Comparison of ENCODE assay signal across 26 cellular contexts in the genomic region with DNA sequence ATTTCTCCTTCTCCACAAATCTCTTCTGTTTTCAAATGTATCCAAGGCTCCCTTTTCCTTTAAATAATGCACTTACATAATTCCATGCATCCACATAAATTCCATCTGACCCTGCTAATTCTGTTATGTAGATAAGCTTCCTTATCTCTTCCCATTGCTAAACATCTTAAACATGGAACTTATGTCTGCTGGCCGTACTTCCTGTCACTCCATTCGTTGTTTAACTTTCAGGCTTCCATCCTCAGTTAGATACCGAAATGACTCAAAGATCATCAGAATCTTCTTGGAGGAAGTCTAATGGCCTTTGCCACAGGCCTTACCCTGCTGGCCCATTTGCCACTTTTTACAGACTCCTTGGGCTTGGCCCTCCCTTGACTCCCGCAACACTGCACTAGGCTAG.
DNase-seq lines count a peak whose midpoint lies in the region; ATAC-seq, FAIRE-seq and TF ChIP-seq lines count a peak whose summit lies in the region.
"Had no signal": no experiment of that assay in that cellular context is flagged by ENCODE, and none has a peak within 500 bp of the region (broad histone marks: within the 10 kb centered on the region; RNA-seq: fewer than 3 reads in every experiment).

No MANE protein-coding gene starts in this region.

- H3K79me1 ChIP-seq in mesenchymal stem cell (replicated peaks; ENCODE audit: low read length, poor library complexity, severe bottlenecking) = no peaks in the 10 kb centered on the region

- H3K4me1 Mint-ChIP-seq in HFFc6 (ENCODE audit: low read depth) = peaks cover 87% of the 10 kb centered on the region
- H3K4me1 Mint-ChIP-seq: CD4-positive, CD25-positive, alpha-beta regulatory T cell had no signal

- ATAC-seq in aorta (ENCODE audit: low FRiP score) (peak; percentile 41), HG02884 (IDR thresholded peaks at IDR 0.05; ENCODE audit: unreplicated experiment) (no peak)
- ATAC-seq: HepG2 had no signal

- H3K9me3 ChIP-seq in mesenchymal stem cell (ENCODE audit: control insufficient read depth, low read length) (no peaks in the 10 kb centered on the region), aorta (ENCODE audit: control insufficient read depth, low read length) (no peaks in the 10 kb centered on the region)

- H3K9ac ChIP-seq in mesenchymal stem cell (ENCODE audit: low read length) = no peak overlapping the region

- H2BK120ac ChIP-seq in mesenchymal stem cell (ENCODE audit: low read depth, low read length) = no peak overlapping the region

- H2BK5ac ChIP-seq in mesenchymal stem cell (ENCODE audit: low read depth, low read length, poor library complexity, severe bottlenecking) = no peak overlapping the region

- no peak overlapping the region for H3K14ac ChIP-seq in mesenchymal stem cell (ENCODE audit: low read length in 2 of 2)

- 39% methylated on average over 4 of the region's 4 CpGs for WGBS in mesenchymal stem cell
- 79 to 90% methylated on average over 4 of the region's 4 CpGs for WGBS in aorta, 2 donors

- no peak for TF ChIP-seq CTCF in HFFc6 (IDR thresholded peaks at IDR 0.05)

- no peak overlapping the region for H2AFZ ChIP-seq in mesenchymal stem cell (ENCODE audit: low read depth, low read length)
- H2AFZ ChIP-seq: PC-9 had no signal

- H3K36me3 ChIP-seq in mesenchymal stem cell (ENCODE audit: control insufficient read depth in 1 of 2, insufficient read depth in 2 of 2, low read depth in 1 of 2, low read length in 2 of 2) = no peaks in the 10 kb centered on the region
- no peaks in the 10 kb centered on the region for H3K36me3 ChIP-seq in aorta (ENCODE audit: control insufficient read depth in 1 of 2, insufficient read depth in 2 of 2, low read length in 1 of 2)

- TF ChIP-seq POLR2A in GM12891 (IDR thresholded peaks at IDR 0.05; ENCODE audit: low read depth, low read length) = no peak

- no peak overlapping the region for H3K4ac ChIP-seq in mesenchymal stem cell (ENCODE audit: low read depth in 1 of 2, low read length in 2 of 2)

- no peak overlapping the region for H2BK15ac ChIP-seq in mesenchymal stem cell (ENCODE audit: low read depth, poor library complexity, severe bottlenecking)

- peaks cover 24% of the 10 kb centered on the region for H3K36me3 Mint-ChIP-seq in HFFc6 (ENCODE audit: low read depth)
- H3K36me3 Mint-ChIP-seq: CD4-positive, CD25-positive, alpha-beta regulatory T cell had no signal

- H3K9me3 Mint-ChIP-seq in HFFc6 = no peaks in the 10 kb centered on the region

- no peak overlapping the region for H2BK12ac ChIP-seq in mesenchymal stem cell (ENCODE audit: low read length in 2 of 2)

- H3K18ac ChIP-seq in mesenchymal stem cell (ENCODE audit: low read depth in 1 of 2, low read length in 2 of 2) = no peak overlapping the region

- no peak overlapping the region for H4K91ac ChIP-seq in mesenchymal stem cell (ENCODE audit: low read length)

- H3K27me3 ChIP-seq in mesenchymal stem cell (ENCODE audit: control insufficient read depth in 1 of 2, insufficient read depth in 1 of 2, low read length in 2 of 2) = no peaks in the 10 kb centered on the region
- no peaks in the 10 kb centered on the region for H3K27me3 ChIP-seq in aorta (ENCODE audit: control insufficient read depth in 1 of 2, insufficient read depth in 2 of 2, low read length in 1 of 2)

- H4K8ac ChIP-seq in mesenchymal stem cell (ENCODE audit: low read length) = no peak overlapping the region

- FAIRE-seq in GM12891 (lab: Jason Lieb, UNC) = no peak
- FAIRE-seq: A204.1, HepG2 had no signal

- no peak overlapping the region for H3K27ac ChIP-seq in mesenchymal stem cell (ENCODE audit: low read length, poor library complexity, severe bottlenecking)
- H3K27ac ChIP-seq in aorta (ENCODE audit: low read depth in 1 of 2, low read length in 2 of 2) = no peak overlapping the region
- H3K27ac ChIP-seq: HL-60, PC-9, SK-N-MC had no signal

- H3K4me3 ChIP-seq in mesenchymal stem cell (ENCODE audit: insufficient read depth in 1 of 2, low read depth in 1 of 2, low read length in 2 of 2) (no peak overlapping the region), aorta (ENCODE audit: low read length in 2 of 2) (no peak overlapping the region)
- H3K4me3 ChIP-seq: PC-9, SK-N-MC had no signal

- H3K23ac ChIP-seq in mesenchymal stem cell (ENCODE audit: low read length in 2 of 2) = no peak overlapping the region

- H3K4me3 Mint-ChIP-seq in HFFc6 = no peak overlapping the region; the same call in 1 of the 2 replicates
- H3K4me3 Mint-ChIP-seq: CD4-positive, CD25-positive, alpha-beta regulatory T cell had no signal

- no peaks in the 10 kb centered on the region for H3K27me3 Mint-ChIP-seq in HFFc6 (ENCODE audit: insufficient read depth)
- H3K27me3 Mint-ChIP-seq: CD4-positive, CD25-positive, alpha-beta regulatory T cell had no signal

- no peak overlapping the region for H3K4me2 ChIP-seq in mesenchymal stem cell (ENCODE audit: low read length, poor library complexity, severe bottlenecking)
- H3K4me2 ChIP-seq: PC-9 had no signal

- peak overlapping the region; percentile 30; the same call in 1 of the 2 replicates for H3K27ac Mint-ChIP-seq in HFFc6
- H3K27ac Mint-ChIP-seq: CD4-positive, CD25-positive, alpha-beta regulatory T cell had no signal

- intact Hi-C loops in aorta (cut with DNase I) = no loop called here

- H2AK5ac ChIP-seq in mesenchymal stem cell (ENCODE audit: low read length, severe bottlenecking) = no peak overlapping the region

- no peak for DNase-seq in HFFc6
- peak; percentile 33 for DNase-seq in amniotic epithelial cell (ENCODE audit: low read depth)
- peak; percentile 34 for DNase-seq in mesenchymal stem cell
- DNase-seq in aorta = no peak
- DNase-seq in activated T-cell treated with anti-CD3 and anti-CD28 coated beads for 4 hours = no peak
- DNase-seq in GM12891 (ENCODE audit: insufficient read length, low spot score) = no peak
- DNase-seq: CD4-positive, CD25-positive, alpha-beta regulatory T cell; COR-L47; DMS79; H7; KBM-7; MM.1S; NCI-H1048; NCI-H1417 treated with DMSO at 0.1 percent for 48 hours; NCI-H187 treated with DMSO at 0.1 percent for 48 hours; NCI-H2107; NCI-H510A; NCI-H748 treated with DMSO at 0.1 percent for 48 hours; PC-9; RPMI8226; SHP77 had no signal

- H3K4me1 ChIP-seq in mesenchymal stem cell (ENCODE audit: control insufficient read depth, insufficient read depth, low read depth, low read length) (no peaks in the 10 kb centered on the region), aorta (ENCODE audit: control insufficient read depth in 1 of 2, insufficient read depth in 2 of 2, low read length in 2 of 2) (no peaks in the 10 kb centered on the region)

TF ChIP-seq in GM12891, 5 proteins besides CTCF, POLR2A, EP300 and RAD21:
- TF ChIP-seq POU2F2 (IDR thresholded peaks at IDR 0.05; ENCODE audit: low read depth, low read length) (no peak), POLR2AphosphoS5 (IDR thresholded peaks at IDR 0.05; ENCODE audit: low read depth, low read length) (no peak)

Comparison
In these comparisons a context has a peak if more than half of its experiments do, and no peak if none do; other contexts are left out.
1. DNase-seq: peak in amniotic epithelial cell (single experiment) and mesenchymal stem cell (single experiment); none in HFFc6 (single experiment), aorta (0 of 2), activated T-cell treated with anti-CD3 and anti-CD28 coated beads for 4 hours (single experiment) and GM12891 (single experiment).